In the genomic region with DNA sequence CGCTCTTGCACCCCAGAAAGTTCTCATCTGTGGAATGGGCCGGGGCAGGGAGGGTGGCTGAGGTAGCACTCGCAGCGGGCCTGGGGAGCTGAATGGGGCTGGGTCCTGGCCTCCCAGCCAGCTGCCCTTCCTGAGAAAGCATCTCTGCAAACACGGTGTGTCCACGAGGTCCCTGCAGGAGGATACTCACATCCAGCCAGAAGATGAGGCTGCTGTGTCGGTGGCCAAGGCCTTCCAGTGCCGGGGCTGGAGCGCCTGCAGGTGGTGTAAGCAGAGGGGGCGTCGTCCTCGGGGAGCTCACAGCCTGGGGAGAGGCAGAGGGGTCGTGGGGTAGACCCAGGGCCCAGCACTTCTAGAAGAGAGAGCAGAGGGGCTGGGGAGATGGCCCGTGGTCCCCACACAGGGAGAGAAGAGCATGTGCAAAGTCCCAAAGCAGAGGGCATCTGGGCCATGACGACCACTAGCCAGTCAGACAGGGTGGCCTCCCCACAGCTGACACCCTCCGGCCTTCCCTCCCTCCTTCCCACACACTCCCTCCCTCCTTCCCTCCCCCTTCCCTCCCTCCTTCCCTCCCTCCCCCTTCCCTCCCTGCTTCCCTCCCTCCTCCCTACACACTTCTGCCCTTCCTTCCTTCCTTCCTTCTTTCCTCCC, we compare ENCODE assay signal across 19 cellular contexts.
A peak's percentile ranks its signal among the peaks of the same experiment; 100 is the strongest.
DNase-seq lines count a peak whose midpoint lies in the region; ATAC-seq and TF ChIP-seq lines count a peak whose summit lies in the region.
"Had no signal": no experiment of that assay in that cellular context is flagged by ENCODE, and none has a peak within 500 bp of the region (broad histone marks: within the 10 kb centered on the region; RNA-seq: fewer than 3 reads in every experiment).

No MANE protein-coding gene starts in this region.

- H3K9me3 Mint-ChIP-seq in progenitor cell of endocrine pancreas (ENCODE audit: low read depth), result peaks cover under 1% of the 10 kb centered on the region
- H3K9me3 Mint-ChIP-seq: activated CD4-positive, alpha-beta T cell treated with anti-CD3 and anti-CD28 coated beads, Interleukin-2, amount 10 ng/mL, durations not matched to agents 24 days and 14 days had no signal

- H3K27me3 ChIP-seq in heart left ventricle, result peaks cover 0 to 58% (median 5%) of the 10 kb centered on the region in 9 donors

- DNase-seq in NCI-H524 (lab: John Stamatoyannopoulos, UW), result peak; percentile 63 to 67
- DNase-seq in NCI-H524 treated with DMSO at 0.1 percent for 48 hours (lab: John Stamatoyannopoulos, UW), result no peak
- DNase-seq in D341Med (ENCODE audit: low spot score), result peak; percentile 44
- DNase-seq in heart left ventricle, result peak in 3 of 5 donors; percentile 14 to 60 (median 27)
- DNase-seq in progenitor cell of endocrine pancreas (ENCODE audit: low spot score, unreplicated experiment), result peak; percentile 7
- no peak for DNase-seq in NCI-H446 treated with DMSO at 0.1 percent for 48 hours (lab: John Stamatoyannopoulos, UW)
- no peak for DNase-seq in NCI-H82 treated with DMSO at 0.1 percent for 48 hours (lab: John Stamatoyannopoulos, UW; ENCODE audit: unreplicated experiment)
- DNase-seq: activated CD4-positive, alpha-beta T cell treated with anti-CD3 and anti-CD28 coated beads, Interleukin-2, amount 10 ng/mL, durations not matched to agents 24 days and 14 days; activated naive CD4-positive, alpha-beta T cell treated with anti-CD3 and anti-CD28 coated beads, Interleukin-2, amount 50 U/mL, for 16 hours; activated T-cell treated with anti-CD3 and anti-CD28 coated beads for 4 hours; CD4-positive, alpha-beta memory T cell; foreskin melanocyte had no signal

- no peaks in the 10 kb centered on the region for H3K36me3 Mint-ChIP-seq in progenitor cell of endocrine pancreas (ENCODE audit: insufficient read depth)
- H3K36me3 Mint-ChIP-seq: CD4-positive, alpha-beta memory T cell; stimulated activated memory B cell treated with anti-CD40 and anti-IgM and Interleukin-4, amounts not matched to agents 10 μg/mL and 1 μg/mL and 100 μg/mL, for 72 hours had no signal

- no peaks in the 10 kb centered on the region for H3K36me3 ChIP-seq in heart left ventricle
- H3K36me3 ChIP-seq: prostate gland, tibial nerve had no signal

- peak in 3 of 4 donors; percentile 3 to 19 (median 15) for ATAC-seq in heart left ventricle
- ATAC-seq in GM21717 (IDR thresholded peaks at IDR 0.05; ENCODE audit: unreplicated experiment), result no peak
- ATAC-seq: left lobe of liver; stimulated activated memory B cell treated with anti-CD40 and anti-IgM and Interleukin-4, amounts not matched to agents 10 μg/mL and 1 μg/mL and 100 μg/mL, for 72 hours had no signal

- no peak for TF ChIP-seq POLR2A in heart left ventricle (IDR thresholded peaks at IDR 0.05)

- no peak overlapping the region for H3K4me3 Mint-ChIP-seq in progenitor cell of endocrine pancreas (ENCODE audit: low read depth)
- H3K4me3 Mint-ChIP-seq: activated CD4-positive, alpha-beta T cell treated with anti-CD3 and anti-CD28 coated beads, Interleukin-2, amount 10 ng/mL, durations not matched to agents 24 days and 14 days; CD4-positive, alpha-beta memory T cell; stimulated activated memory B cell treated with anti-CD40 and anti-IgM and Interleukin-4, amounts not matched to agents 10 μg/mL and 1 μg/mL and 100 μg/mL, for 72 hours had no signal

- 24 to 31% (median 29%) methylated on average over 8 to 16 of the region's 16 CpGs for WGBS in heart left ventricle, 4 donors

- peaks cover 2% of the 10 kb centered on the region for H3K4me1 Mint-ChIP-seq in progenitor cell of endocrine pancreas (ENCODE audit: low read depth)
- H3K4me1 Mint-ChIP-seq: activated CD4-positive, alpha-beta T cell treated with anti-CD3 and anti-CD28 coated beads, Interleukin-2, amount 10 ng/mL, durations not matched to agents 24 days and 14 days; CD4-positive, alpha-beta memory T cell had no signal

- peaks cover 43% of the 10 kb centered on the region for H3K27me3 Mint-ChIP-seq in progenitor cell of endocrine pancreas

- no peak overlapping the region for H3K27ac ChIP-seq in heart left ventricle
- H3K27ac ChIP-seq: coronary artery, prostate gland, SK-N-MC, tibial nerve had no signal

- TF ChIP-seq CTCF in heart left ventricle (IDR thresholded peaks at IDR 0.05), result no peak
- no peak for TF ChIP-seq CTCF in progenitor cell of endocrine pancreas (IDR thresholded peaks at IDR 0.05; ENCODE audit: unreplicated experiment)

- no peaks in the 10 kb centered on the region for H3K9me3 ChIP-seq in heart left ventricle
- H3K9me3 ChIP-seq: prostate gland, tibial nerve had no signal

- H3K27ac Mint-ChIP-seq in progenitor cell of endocrine pancreas, result no peak overlapping the region
- H3K27ac Mint-ChIP-seq: activated CD4-positive, alpha-beta T cell treated with anti-CD3 and anti-CD28 coated beads, Interleukin-2, amount 10 ng/mL, durations not matched to agents 24 days and 14 days; CD4-positive, alpha-beta memory T cell; stimulated activated memory B cell treated with anti-CD40 and anti-IgM and Interleukin-4, amounts not matched to agents 10 μg/mL and 1 μg/mL and 100 μg/mL, for 72 hours had no signal

- intact Hi-C loops in heart left ventricle (cut with DNase I), result no loop called here

- H3K4me3 ChIP-seq in heart left ventricle, result no peak overlapping the region
- H3K4me3 ChIP-seq: coronary artery, prostate gland, SK-N-MC, tibial nerve had no signal

- H3K4me1 ChIP-seq in heart left ventricle, result peaks cover 0 to 38% (median 10%) of the 10 kb centered on the region in 12 donors
- H3K4me1 ChIP-seq: prostate gland had no signal

Comparison
In these comparisons a context has a peak if more than half of its experiments do, and no peak if none do; other contexts are left out.
1. DNase-seq: peak in NCI-H524 (2 of 2), D341Med (single experiment), heart left ventricle (3 of 5) and progenitor cell of endocrine pancreas (single experiment); none in NCI-H524 treated with DMSO at 0.1 percent for 48 hours (single experiment), NCI-H446 treated with DMSO at 0.1 percent for 48 hours (single experiment) and NCI-H82 treated with DMSO at 0.1 percent for 48 hours (single experiment).